In the genomic region with DNA sequence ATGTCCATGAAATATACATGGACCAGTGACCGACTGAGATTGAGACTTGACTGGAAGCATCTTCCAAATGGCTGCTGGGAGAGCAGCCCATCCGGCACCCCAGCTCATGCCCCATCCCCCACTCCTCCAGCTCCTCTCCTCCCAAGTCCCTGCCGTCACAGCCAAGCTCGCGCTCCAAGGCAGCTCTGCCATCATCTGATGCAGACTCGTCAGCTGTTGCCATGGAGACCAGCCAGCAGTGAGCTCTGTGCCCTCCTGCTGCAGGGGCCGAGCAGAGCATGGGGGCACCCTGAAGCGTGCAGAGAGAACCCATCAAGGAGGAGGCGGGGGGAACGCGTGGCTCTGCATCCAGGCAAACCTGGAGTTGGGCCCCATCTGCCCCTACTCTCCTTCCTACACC, we compare ENCODE assay signal across 8 cellular contexts.
DNase-seq lines count a peak whose midpoint lies in the region; ATAC-seq and TF ChIP-seq lines count a peak whose summit lies in the region.

No MANE protein-coding gene starts in this region.

- no peaks in the 10 kb centered on the region for H3K27me3 Mint-ChIP-seq in T-cell

- H3K4me1 ChIP-seq in right atrium auricular region (peaks cover 0 to 44% of the 10 kb centered on the region in 2 donors), colonic mucosa (no peaks in the 10 kb centered on the region)

- no peak overlapping the region for H3K4me3 ChIP-seq in right atrium auricular region
- no peak overlapping the region for H3K4me3 ChIP-seq in colonic mucosa

- peak overlapping the region; percentile 95 to 98 for H3K27ac Mint-ChIP-seq in T-cell

- H3K9ac ChIP-seq in colonic mucosa (ENCODE audit: low read depth in 2 of 2, low read length in 2 of 2) = no peak overlapping the region

- no peaks in the 10 kb centered on the region for H3K9me3 ChIP-seq in right atrium auricular region
- H3K9me3 ChIP-seq in colonic mucosa = no peaks in the 10 kb centered on the region

- TF ChIP-seq CTCF in right atrium auricular region (IDR thresholded peaks at IDR 0.05) (no peak), colonic mucosa (IDR thresholded peaks at IDR 0.05) (no peak)

- H3K4me3 Mint-ChIP-seq in T-cell = peak overlapping the region in 1 of 3 donors; percentile 65

- no peak for ATAC-seq in T-cell (replicated peaks in 1 of 4)
- no peak for ATAC-seq in HG02884 (IDR thresholded peaks at IDR 0.05; ENCODE audit: unreplicated experiment)

- H3K9me3 Mint-ChIP-seq in T-cell = no peaks in the 10 kb centered on the region

- intact Hi-C loops in colonic mucosa (cut with DNase I) = no loop called here

- H3K27me3 ChIP-seq in right atrium auricular region (no peaks in the 10 kb centered on the region), colonic mucosa (peaks cover 17% of the 10 kb centered on the region)

- POLR2A ChIA-PET in T-cell (lab: Charles Lee) = interaction anchor here (0.5 to 1.2 kb wide), 3 partner anchors 74 to 76 kb away, joined by 3 to 7 read pairs (median 6); a partner anchor contains a TSS

- H3K4me1 Mint-ChIP-seq in T-cell = peaks cover 88 to 98% (median 91%) of the 10 kb centered on the region in 3 donors

- DNase-seq in stimulated activated naive CD4-positive, alpha-beta T cell (lab: John Stamatoyannopoulos, UW) = peak in 5 of 6 experiments; percentile 23 to 58 (median 50)
- DNase-seq in stimulated activated naive CD4-positive, alpha-beta T cell treated with Interleukin-2 at 50 U/mL for 16 hours (lab: John Stamatoyannopoulos, UW) = no peak
- DNase-seq in T-cell (peak in 21 of 34 experiments; percentile 21 to 54 (median 44)), right atrium auricular region (ENCODE audit: low spot score) (peak; percentile 73), colonic mucosa (no peak), kidney tubule cell (ENCODE audit: low spot score) (no peak), NCI-H2029 treated with DMSO at 0.1 percent for 48 hours (lab: John Stamatoyannopoulos, UW) (no peak)

- H3K27ac ChIP-seq in right atrium auricular region (no peak overlapping the region), colonic mucosa (no peak overlapping the region)

- CTCF ChIA-PET in T-cell (lab: Charles Lee) = no interaction called here

- H3K36me3 ChIP-seq in right atrium auricular region (no peaks in the 10 kb centered on the region), colonic mucosa (no peaks in the 10 kb centered on the region)

- no peaks in the 10 kb centered on the region for H3K36me3 Mint-ChIP-seq in T-cell

Comparison
In these comparisons a context has a peak if more than half of its experiments do, and no peak if none do; other contexts are left out.
1. DNase-seq: peak in stimulated activated naive CD4-positive, alpha-beta T cell (5 of 6), T-cell (21 of 34) and right atrium auricular region (single experiment); none in stimulated activated naive CD4-positive, alpha-beta T cell treated with Interleukin-2 at 50 U/mL for 16 hours (single experiment), colonic mucosa (single experiment), kidney tubule cell (single experiment) and NCI-H2029 treated with DMSO at 0.1 percent for 48 hours (single experiment).